ENCODE assay signal across 10 cellular contexts in the genomic region with DNA sequence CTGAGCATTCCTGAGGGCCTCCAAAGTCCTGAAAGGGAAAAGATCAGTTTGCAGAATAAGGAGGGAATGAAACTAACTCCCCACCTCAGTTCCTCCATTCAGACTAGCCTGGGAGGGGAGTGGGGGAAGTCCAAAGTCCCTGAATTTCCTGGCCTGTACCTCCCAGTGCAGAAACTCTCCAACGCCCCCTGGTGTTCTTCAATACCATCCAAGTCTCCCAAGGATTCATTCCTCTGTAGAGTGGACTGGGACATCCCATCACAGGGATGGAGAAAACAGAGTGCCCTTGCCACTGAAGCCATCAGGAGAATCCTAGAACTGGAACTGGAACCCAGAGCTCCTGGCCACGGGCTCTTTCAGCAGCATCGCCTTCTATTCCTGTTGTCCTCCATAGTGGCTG. TPM values are rescaled to one million over a fixed set of nuclear protein-coding genes. Genes with fewer than 3 reads are reported as not detected.
A peak's percentile ranks its signal among the peaks of the same experiment; 100 is the strongest.
DNase-seq lines count a peak whose midpoint lies in the region; ATAC-seq and TF ChIP-seq lines count a peak whose summit lies in the region.
"Had no signal": no experiment of that assay in that cellular context is flagged by ENCODE, and none has a peak within 500 bp of the region (broad histone marks: within the 10 kb centered on the region; RNA-seq: fewer than 3 reads in every experiment).

No MANE protein-coding gene starts in this region.

- no peak for TF ChIP-seq POLR2A in breast epithelium (IDR thresholded peaks at IDR 0.05)

- H3K4me1 ChIP-seq in breast epithelium = peaks cover 0 to 12% of the 10 kb centered on the region in 2 donors

- peaks cover 4 to 22% of the 10 kb centered on the region in 2 donors for H3K27me3 ChIP-seq in breast epithelium

- no peaks in the 10 kb centered on the region for H3K36me3 ChIP-seq in breast epithelium
- H3K36me3 ChIP-seq: neutrophil had no signal

- ATAC-seq in HG03565 (IDR thresholded peaks at IDR 0.05; ENCODE audit: unreplicated experiment) = no peak

- TF ChIP-seq CTCF in breast epithelium (IDR thresholded peaks at IDR 0.05) = peak in 2 of 3 donors; percentile 11 to 32

- peak; percentile 8 for DNase-seq in NCI-H146 (lab: John Stamatoyannopoulos, UW)
- no peak for DNase-seq in NCI-H146 treated with DMSO at 0.1 percent for 48 hours (lab: John Stamatoyannopoulos, UW; ENCODE audit: unreplicated experiment)
- peak; percentile 20 for DNase-seq in MV-4-11 (lab: John Stamatoyannopoulos, UW)
- DNase-seq in breast epithelium (ENCODE audit: low spot score in 2 of 2) = no peak
- peak; percentile 89 for DNase-seq in left kidney (ENCODE audit: low read depth, low spot score)
- no peak for DNase-seq in effector CD4-positive, alpha-beta T cell
- no peak for DNase-seq in NCI-H187 (lab: John Stamatoyannopoulos, UW)

- H3K27ac ChIP-seq in breast epithelium = no peak overlapping the region
- H3K27ac ChIP-seq: neutrophil had no signal

- intact Hi-C loops in breast epithelium (cut with DNase I; ENCODE audit: low total_unique reads) = no loop called here

- peaks cover 10 to 11% of the 10 kb centered on the region in 2 donors for H3K9me3 ChIP-seq in breast epithelium
- H3K9me3 ChIP-seq: neutrophil had no signal

- H3K4me3 ChIP-seq in breast epithelium = no peak overlapping the region

RNA-seq across cellular contexts. Expression of a gene that starts 1.6 kb away (rescaled TPM):
- total RNA-seq in breast epithelium = under 1 TPM; 0.66 to 0.80 (median 0.73) TPM
- total RNA-seq: B cell had no signal

Comparison
In these comparisons a context has a peak if more than half of its experiments do, and no peak if none do; other contexts are left out.
1. DNase-seq: peak in NCI-H146 (single experiment), MV-4-11 (single experiment) and left kidney (single experiment); none in NCI-H146 treated with DMSO at 0.1 percent for 48 hours (single experiment), breast epithelium (0 of 2), effector CD4-positive, alpha-beta T cell (single experiment) and NCI-H187 (0 of 2).